ENCODE assay signal across 16 cellular contexts in genomic region chr16:79301036-79301435, GRCh38.
"Had no signal": no experiment of that assay in that cellular context is flagged by ENCODE, and none has a peak within 500 bp of the region (broad histone marks: within the 10 kb centered on the region; RNA-seq: fewer than 3 reads in every experiment).

No MANE protein-coding gene starts in this region.

- H3K27me3 ChIP-seq: foreskin keratinocyte, uterus had no signal

- H3K36me3 ChIP-seq: heart left ventricle, left lung, pancreas, uterus had no signal

- ATAC-seq: activated naive CD8-positive, alpha-beta T cell treated with anti-CD3 and anti-CD28 coated beads, Interleukin-2, amount 50 U/mL, for 24 hours; activated T-helper 17 cell treated with anti-CD3 and anti-CD28 coated beads, Interleukin-2, amount 50 U/mL, for 72 hours; foreskin keratinocyte; heart left ventricle; left lung; pancreas; stimulated activated memory B cell treated with anti-CD40 and anti-IgM and Interleukin-4, amounts not matched to agents 10 μg/mL and 1 μg/mL and 100 μg/mL, for 72 hours had no signal

- H3K27me3 Mint-ChIP-seq: activated T-helper 17 cell treated with anti-CD3 and anti-CD28 coated beads, Interleukin-2, amount 50 U/mL, for 72 hours had no signal

- H3K4me3 Mint-ChIP-seq: activated naive CD4-positive, alpha-beta T cell treated with anti-CD3 and anti-CD28 coated beads for 36 hours; activated naive CD8-positive, alpha-beta T cell treated with anti-CD3 and anti-CD28 coated beads, Interleukin-2, amount 50 U/mL, for 24 hours; activated T-helper 17 cell treated with anti-CD3 and anti-CD28 coated beads, Interleukin-2, amount 50 U/mL, for 72 hours; stimulated activated memory B cell treated with anti-CD40 and anti-IgM and Interleukin-4, amounts not matched to agents 10 μg/mL and 1 μg/mL and 100 μg/mL, for 72 hours had no signal

- H3K9me3 Mint-ChIP-seq: activated naive CD4-positive, alpha-beta T cell treated with anti-CD3 and anti-CD28 coated beads for 36 hours; activated naive CD8-positive, alpha-beta T cell treated with anti-CD3 and anti-CD28 coated beads, Interleukin-2, amount 50 U/mL, for 24 hours had no signal

- H3K36me3 Mint-ChIP-seq: stimulated activated memory B cell treated with anti-CD40 and anti-IgM and Interleukin-4, amounts not matched to agents 10 μg/mL and 1 μg/mL and 100 μg/mL, for 72 hours had no signal

- H3K4me1 Mint-ChIP-seq: stimulated activated memory B cell treated with anti-CD40 and anti-IgM and Interleukin-4, amounts not matched to agents 10 μg/mL and 1 μg/mL and 100 μg/mL, for 72 hours had no signal

- H3K4me1 ChIP-seq: foreskin keratinocyte, heart left ventricle, left lung, pancreas, uterus had no signal

- DNase-seq: activated CD4-positive, alpha-beta T cell treated with anti-CD3 and anti-CD28 coated beads, Interleukin-2, amount 50 U/mL, for 4 hours; activated CD4-positive, CD25-positive, alpha-beta regulatory T cell treated with anti-CD3 and anti-CD28 coated beads, Interleukin-2, amount 50 U/mL, for 72 hours; activated naive CD4-positive, alpha-beta T cell treated with anti-CD3 and anti-CD28 coated beads for 36 hours; activated naive CD8-positive, alpha-beta T cell treated with anti-CD3 and anti-CD28 coated beads, Interleukin-2, amount 50 U/mL, for 24 hours; aorta; cortex of kidney; effector memory CD4-positive, alpha-beta T cell; foreskin keratinocyte; heart left ventricle; left lung; mammary epithelial cell; pancreas; T1000; uterus had no signal

- H3K4me3 ChIP-seq: heart left ventricle, left lung, pancreas, uterus had no signal

- H3K27ac ChIP-seq: foreskin keratinocyte, heart left ventricle, left lung, pancreas, uterus had no signal

- H3K27ac Mint-ChIP-seq: activated naive CD4-positive, alpha-beta T cell treated with anti-CD3 and anti-CD28 coated beads for 36 hours; activated naive CD8-positive, alpha-beta T cell treated with anti-CD3 and anti-CD28 coated beads, Interleukin-2, amount 50 U/mL, for 24 hours; activated T-helper 17 cell treated with anti-CD3 and anti-CD28 coated beads, Interleukin-2, amount 50 U/mL, for 72 hours; stimulated activated memory B cell treated with anti-CD40 and anti-IgM and Interleukin-4, amounts not matched to agents 10 μg/mL and 1 μg/mL and 100 μg/mL, for 72 hours had no signal

- H3K9me3 ChIP-seq: heart left ventricle, left lung, pancreas, uterus had no signal
